27 cellular contexts compared by ENCODE assay signal in genomic region chr13:110782185-110782584, GRCh38.
"Had no signal": no experiment of that assay in that cellular context is flagged by ENCODE, and none has a peak within 500 bp of the region (broad histone marks: within the 10 kb centered on the region; RNA-seq: fewer than 3 reads in every experiment).

No MANE protein-coding gene starts in this region.

- H3K4me3 ChIP-seq: stomach, suprapubic skin, testis, thoracic aorta, thyroid gland, tibial artery, tibial nerve, transverse colon, upper lobe of left lung, upper lobe of right lung, uterus, vagina had no signal

- H3K4me1 ChIP-seq: stomach, suprapubic skin, testis, thyroid gland, tibial nerve, transverse colon, upper lobe of left lung, upper lobe of right lung, uterus, vagina had no signal

- H3K9me3 ChIP-seq: suprapubic skin, testis, thoracic aorta, thyroid gland, tibial artery, transverse colon, upper lobe of right lung, uterus had no signal

- H3K27ac ChIP-seq: stomach, suprapubic skin, testis, thoracic aorta, thyroid gland, tibial artery, tibial nerve, transverse colon, upper lobe of left lung, upper lobe of right lung, uterus, vagina had no signal

- ATAC-seq: stimulated activated effector memory CD8-positive, alpha-beta T cell treated with anti-CD3 and anti-CD28 coated beads, Interleukin-12 subunit alpha, Interleukin-12 subunit beta, amount 100 ng/mL, for 72 hours; stimulated activated memory B cell treated with anti-CD40 and anti-IgM and Interleukin-4, amounts not matched to agents 10 μg/mL and 1 μg/mL and 100 μg/mL, for 72 hours; stimulated activated naive B cell treated with anti-CD40 and anti-IgM and Interleukin-4, amounts not matched to agents 10 μg/mL and 1 μg/mL and 100 μg/mL, for 72 hours; stimulated activated naive CD8-positive, alpha-beta T cell treated with anti-CD3 and anti-CD28 coated beads, Interleukin-15, amount 100 ng/mL, for 72 hours; stimulated activated naive CD8-positive, alpha-beta T cell treated with anti-CD3 and anti-CD28 coated beads, Interleukin-15, Interleukin-2, amounts not matched to agents 100 U/mL and 50 U/mL, for 24 hours; upper lobe of right lung had no signal

- H3K27me3 ChIP-seq: stomach, testis, thyroid gland, tibial artery, tibial nerve, transverse colon, upper lobe of left lung, upper lobe of right lung, uterus, vagina had no signal

- H3K36me3 ChIP-seq: stomach, suprapubic skin, thoracic aorta, thyroid gland, tibial artery, tibial nerve, transverse colon, upper lobe of left lung, upper lobe of right lung, uterus, vagina had no signal

- FAIRE-seq: urothelium cell line had no signal

- DNase-seq: stimulated activated CD4-positive, alpha-beta T cell treated with anti-CD3 and anti-CD28 coated beads, Interleukin-2, amount 100 ng/mL, for 48 hours; stimulated activated CD4-positive, alpha-beta T cell treated with anti-CD3 and anti-CD28 coated beads, Interleukin-4, amount 100 ng/mL, for 1 hour; stimulated activated CD4-positive, alpha-beta T cell treated with anti-CD3 and anti-CD28 coated beads, Interleukin-4, amount 100 ng/mL, for 24 hours; stimulated activated CD4-positive, alpha-beta T cell treated with anti-CD3 and anti-CD28 coated beads, Interleukin-4, amount 100 ng/mL, for 4 hours; stimulated activated CD8-positive, alpha-beta memory T cell treated with anti-CD3 and anti-CD28 coated beads, Interleukin-4, amount 100 ng/mL, for 48 hours; stimulated activated naive B cell treated with anti-CD40 and anti-IgM and Interleukin-4, amounts not matched to agents 10 μg/mL and 1 μg/mL and 100 μg/mL, for 72 hours; stimulated activated naive CD4-positive, alpha-beta T cell; stimulated activated naive CD4-positive, alpha-beta T cell treated with Interleukin-2 at 50 U/mL for 16 hours; stimulated activated naive CD8-positive, alpha-beta T cell treated with anti-CD3 and anti-CD28 coated beads, Interleukin-15, amount 100 ng/mL, for 72 hours; stimulated activated naive CD8-positive, alpha-beta T cell treated with anti-CD3 and anti-CD28 coated beads, Interleukin-15, Interleukin-2, amounts not matched to agents 100 U/mL and 50 U/mL, for 24 hours; stomach; substantia nigra; testis; thyroid gland; tibial artery; transverse colon; trophoblast cell; upper lobe of left lung; upper lobe of right lung; uterus had no signal
